ENCODE assay signal across 17 cellular contexts in genomic region chr3:132004571-132004970, GRCh38. TPM values are rescaled to one million over a fixed set of nuclear protein-coding genes. Genes with fewer than 3 reads are reported as not detected.
DNase-seq lines count a peak whose midpoint lies in the region.
"Had no signal": no experiment of that assay in that cellular context is flagged by ENCODE, and none has a peak within 500 bp of the region (broad histone marks: within the 10 kb centered on the region; RNA-seq: fewer than 3 reads in every experiment).

No MANE protein-coding gene starts in this region.

- H3K27me3 ChIP-seq in effector memory CD4-positive, alpha-beta T cell (replicated peaks; ENCODE audit: control insufficient read depth, insufficient read depth, low read length, poor library complexity, severe bottlenecking) = no peaks in the 10 kb centered on the region

- H3K4me3 ChIP-seq in SK-N-MC = no peak overlapping the region
- no peak overlapping the region for H3K4me3 ChIP-seq in effector memory CD4-positive, alpha-beta T cell (ENCODE audit: insufficient read depth, low read depth, low read length, poor library complexity, severe bottlenecking)
- H3K4me3 ChIP-seq: PC-9 had no signal

- H3K9ac ChIP-seq in SK-N-MC (ENCODE audit: insufficient read length) = no peak overlapping the region

- peak; percentile 43 for DNase-seq in EH (ENCODE audit: low read depth)
- no peak for DNase-seq in SK-N-MC (ENCODE audit: low read depth, low spot score)
- DNase-seq in dermis blood vessel endothelial cell = peak; percentile 7
- peak; percentile 67 for DNase-seq in non-pigmented ciliary epithelial cell (ENCODE audit: low read depth)
- DNase-seq in effector memory CD4-positive, alpha-beta T cell = no peak
- DNase-seq in activated CD4-positive, alpha-beta T cell treated with anti-CD3 and anti-CD28 coated beads for 48 hours = no peak
- no peak for DNase-seq in NCI-H524 treated with DMSO at 0.1 percent for 48 hours (lab: John Stamatoyannopoulos, UW)
- DNase-seq in mesenteric fat pad (ENCODE audit: low spot score) = no peak
- DNase-seq: AML-193; CD4-positive, CD25-positive, alpha-beta regulatory T cell; DMS79; KBM-7; NCI-H1092; NCI-H2227 treated with DMSO at 0.1 percent for 48 hours; NCI-H526 treated with DMSO at 0.1 percent for 48 hours; PC-9 had no signal

- H3K27ac ChIP-seq in SK-N-MC = peak overlapping the region; percentile 39; the same call in 1 of the 2 replicates
- no peak overlapping the region for H3K27ac ChIP-seq in effector memory CD4-positive, alpha-beta T cell (ENCODE audit: insufficient read depth, low read length, poor library complexity, severe bottlenecking)
- H3K27ac ChIP-seq: PC-9 had no signal

- no peaks in the 10 kb centered on the region for H3K36me3 ChIP-seq in SK-N-MC (ENCODE audit: insufficient read depth, low read length)
- no peaks in the 10 kb centered on the region for H3K36me3 ChIP-seq in effector memory CD4-positive, alpha-beta T cell (ENCODE audit: control insufficient read depth, insufficient read depth, low read length)

- H3K4me1 ChIP-seq in effector memory CD4-positive, alpha-beta T cell (ENCODE audit: control insufficient read depth, insufficient read depth, low read length, poor library complexity, severe bottlenecking) = no peaks in the 10 kb centered on the region

- no peaks in the 10 kb centered on the region for H3K9me3 ChIP-seq in SK-N-MC (ENCODE audit: low read depth, low read length)
- H3K9me3 ChIP-seq in effector memory CD4-positive, alpha-beta T cell (ENCODE audit: control insufficient read depth, low read length) = no peaks in the 10 kb centered on the region

RNA-seq across cellular contexts. Expression of gene CPNE4, which starts 30.2 kb away (rescaled TPM):
- total RNA-seq in dermis blood vessel endothelial cell (not detected in 2 replicates), mesenteric fat pad (not detected)
- total RNA-seq: CD4-positive, CD25-positive, alpha-beta regulatory T cell; MCF 10A had no signal

Comparison
In these comparisons a context has a peak if more than half of its experiments do, and no peak if none do; other contexts are left out.
1. DNase-seq: peak in EH (single experiment), dermis blood vessel endothelial cell (single experiment) and non-pigmented ciliary epithelial cell (single experiment); none in SK-N-MC (single experiment), effector memory CD4-positive, alpha-beta T cell (0 of 3), activated CD4-positive, alpha-beta T cell treated with anti-CD3 and anti-CD28 coated beads for 48 hours (single experiment), NCI-H524 treated with DMSO at 0.1 percent for 48 hours (single experiment) and mesenteric fat pad (single experiment).